7 cellular contexts compared by ENCODE assay signal in genomic region chr12:13857750-13858149, GRCh38.
"Had no signal": no experiment of that assay in that cellular context is flagged by ENCODE, and none has a peak within 500 bp of the region (broad histone marks: within the 10 kb centered on the region; RNA-seq: fewer than 3 reads in every experiment).

No MANE protein-coding gene starts in this region.

- H3K9me3 ChIP-seq: HAP-1 had no signal

- ATAC-seq: HCT116 had no signal

- H3K4me3 ChIP-seq: GM23248, HAP-1 had no signal

- FAIRE-seq: HTR-8/SVneo had no signal

- H3K36me3 ChIP-seq: HAP-1 had no signal

- H3K4me1 ChIP-seq: HAP-1 had no signal

- H3K27ac ChIP-seq: GM23248 had no signal

- DNase-seq: GM23248, GOT3, H7, IMR-90 had no signal
